Comparison of ENCODE assay signal across 11 cellular contexts in genomic region chr7:18408461-18408860, GRCh38.
DNase-seq lines count a peak whose midpoint lies in the region; ATAC-seq and TF ChIP-seq lines count a peak whose summit lies in the region.
"Had no signal": no experiment of that assay in that cellular context is flagged by ENCODE, and none has a peak within 500 bp of the region (broad histone marks: within the 10 kb centered on the region; RNA-seq: fewer than 3 reads in every experiment).

No MANE protein-coding gene starts in this region.

- H3K9ac ChIP-seq in colonic mucosa (ENCODE audit: low read depth in 2 of 2, low read length in 2 of 2): no peak overlapping the region

- intact Hi-C loops in colonic mucosa (cut with DNase I): no loop called here

- ATAC-seq in RWPE2 (ENCODE audit: low read depth) (peak; percentile 70), GM19328 (IDR thresholded peaks at IDR 0.05; ENCODE audit: unreplicated experiment) (no peak)
- ATAC-seq: stimulated activated memory B cell treated with anti-CD40 and anti-IgM and Interleukin-4, amounts not matched to agents 10 μg/mL and 1 μg/mL and 100 μg/mL, for 72 hours had no signal

- H3K4me1 ChIP-seq in RWPE2 (ENCODE audit: insufficient read depth, poor library complexity, severe bottlenecking) (peaks cover 4% of the 10 kb centered on the region), colonic mucosa (no peaks in the 10 kb centered on the region)

- H3K4me3 ChIP-seq in RWPE2 (ENCODE audit: severe bottlenecking) (no peak overlapping the region), colonic mucosa (no peak overlapping the region)

- no peak for TF ChIP-seq CTCF in RWPE2 (IDR thresholded peaks at IDR 0.05; ENCODE audit: poor library complexity, severe bottlenecking)
- no peak for TF ChIP-seq CTCF in colonic mucosa (IDR thresholded peaks at IDR 0.05)

- no peak overlapping the region for H3K27ac ChIP-seq in RWPE2 (ENCODE audit: poor library complexity, severe bottlenecking)
- no peak overlapping the region for H3K27ac ChIP-seq in colonic mucosa

- H3K27me3 ChIP-seq in RWPE2 (ENCODE audit: insufficient read depth, poor library complexity, severe bottlenecking) (no peaks in the 10 kb centered on the region), colonic mucosa (no peaks in the 10 kb centered on the region)

- H3K36me3 ChIP-seq in RWPE2 (ENCODE audit: low read depth) (no peaks in the 10 kb centered on the region), colonic mucosa (no peaks in the 10 kb centered on the region)

- peak; percentile 84 for DNase-seq in GM04504 (ENCODE audit: low read depth)
- no peak for DNase-seq in RWPE2 (ENCODE audit: low spot score)
- peak; percentile 82 for DNase-seq in fibroblast of gingiva (ENCODE audit: low read depth)
- peak; percentile 74 for DNase-seq in renal cortical epithelial cell (ENCODE audit: low read depth)
- no peak for DNase-seq in colonic mucosa
- DNase-seq in NCI-H2029 treated with DMSO at 0.1 percent for 48 hours (lab: John Stamatoyannopoulos, UW): no peak
- DNase-seq in cerebellar nuclear complex (lab: John Stamatoyannopoulos, UW): no peak
- DNase-seq: CD4-positive, alpha-beta memory T cell; RPMI8226 had no signal

- H3K9me3 ChIP-seq in RWPE2 (ENCODE audit: severe bottlenecking) (no peaks in the 10 kb centered on the region), colonic mucosa (no peaks in the 10 kb centered on the region)

Comparison
In these comparisons a context has a peak if more than half of its experiments do, and no peak if none do; other contexts are left out.
1. DNase-seq: peak in GM04504 (single experiment), fibroblast of gingiva (single experiment) and renal cortical epithelial cell (single experiment); none in RWPE2 (single experiment), colonic mucosa (single experiment), NCI-H2029 treated with DMSO at 0.1 percent for 48 hours (single experiment) and cerebellar nuclear complex (0 of 2).